22 cellular contexts compared by ENCODE assay signal in genomic region chr19:40705950-40706619, GRCh38.
"Had no signal": no experiment of that assay in that cellular context is flagged by ENCODE, and none has a peak within 500 bp of the region (broad histone marks: within the 10 kb centered on the region; RNA-seq: fewer than 3 reads in every experiment).

No MANE protein-coding gene starts in this region.

- H3K9me3 ChIP-seq: adrenal gland, ascending aorta, spleen, thyroid gland, upper lobe of right lung had no signal

- H3K27me3 ChIP-seq: adrenal gland, ascending aorta, spleen, thyroid gland, upper lobe of right lung had no signal

- H3K4me1 ChIP-seq: adrenal gland, ascending aorta, spleen, thyroid gland, upper lobe of right lung had no signal

- H3K4me3 ChIP-seq: adrenal gland, ascending aorta, spleen, thyroid gland, upper lobe of right lung had no signal

- ATAC-seq: activated CD4-positive, alpha-beta T cell treated with anti-CD3 and anti-CD28 coated beads for 36 hours; activated T-cell treated with anti-CD3 and anti-CD28 coated beads, Interleukin-2, amount 50 U/mL, for 4 hours; left lobe of liver; natural killer cell treated with Interleukin-12 subunit alpha and Interleukin-12 subunit beta and Interleukin-15 and Interleukin-18, amount 100 ng/mL, for 72 hours; stimulated activated naive CD8-positive, alpha-beta T cell treated with anti-CD3 and anti-CD28 coated beads, Interleukin-15, Interleukin-2, amounts not matched to agents 100 U/mL and 50 U/mL, for 24 hours; upper lobe of right lung had no signal

- H3K27ac ChIP-seq: adrenal gland, epithelial cell of prostate, spleen, thyroid gland, upper lobe of right lung had no signal

- DNase-seq: activated B cell treated with CpG ODN at 0.5 μM for 24 hours; activated CD4-positive, alpha-beta T cell treated with anti-CD3 and anti-CD28 coated beads for 36 hours; activated CD4-positive, alpha-beta T cell treated with anti-CD3 and anti-CD28 coated beads, Interleukin-2, amount 50 U/mL, for 4 hours; activated CD8-positive, alpha-beta memory T cell treated with anti-CD3 and anti-CD28 coated beads for 24 hours; activated CD8-positive, alpha-beta memory T cell treated with anti-CD3 and anti-CD28 coated beads, Interleukin-2, amount 50 U/mL, for 4 hours; activated naive CD4-positive, alpha-beta T cell; activated T-cell treated with anti-CD3 and anti-CD28 coated beads, Interleukin-2, amount 50 U/mL, for 4 hours; adrenal gland; mammary epithelial cell; midbrain; nucleus accumbens; spleen; stimulated activated CD4-positive, alpha-beta T cell treated with anti-CD3 and anti-CD28 coated beads, Interleukin-4, amount 100 ng/mL, for 24 hours; stimulated activated naive CD8-positive, alpha-beta T cell treated with anti-CD3 and anti-CD28 coated beads, Interleukin-15, Interleukin-2, amounts not matched to agents 100 U/mL and 50 U/mL, for 24 hours; T-helper 1 cell; T-helper 9 cell; upper lobe of right lung had no signal
